8 cellular contexts compared by ENCODE assay signal in genomic region chr2:85611217-85611704, GRCh38. TPM values are rescaled to one million over a fixed set of nuclear protein-coding genes. Genes with fewer than 3 reads are reported as not detected.
DNase-seq lines count a peak whose midpoint lies in the region; ATAC-seq and TF ChIP-seq lines count a peak whose summit lies in the region.

No MANE protein-coding gene starts in this region.

- TF ChIP-seq EP300 in neural cell (conservative IDR thresholded peaks at IDR 0.05; ENCODE audit: poor library complexity, severe bottlenecking) = no peak

- H3K27me3 ChIP-seq in Karpas-422 (ENCODE audit: low read length) (no peaks in the 10 kb centered on the region), dorsolateral prefrontal cortex (no peaks in the 10 kb centered on the region), neural cell (ENCODE audit: insufficient read depth, low read depth, low read length) (no peaks in the 10 kb centered on the region)

- TF ChIP-seq CTCF in dorsolateral prefrontal cortex (IDR thresholded peaks at IDR 0.05 in 54 of 56, conservative IDR thresholded peaks at IDR 0.05 in 2 of 56; ENCODE audit: low read depth in 1 of 56, partially characterized antibody in 56 of 56) (no peak), neural cell (IDR thresholded peaks at IDR 0.05; ENCODE audit: poor library complexity, severe bottlenecking) (no peak)

- intact Hi-C loops in dorsolateral prefrontal cortex (cut with DNase I) = loop anchor here in 1 of 2 donors (5.0 to 10.0 kb wide), 3 partner anchors 189 to 494 kb away; partner anchors contain the start of genes ELMOD3, POLR1A, PTCD3 and RETSAT

- no peak for TF ChIP-seq RAD21 in neural cell (conservative IDR thresholded peaks at IDR 0.05)

- H3K27ac ChIP-seq in Karpas-422 (ENCODE audit: low read length) (peak overlapping the region; percentile 29; the same call in 1 of the 2 replicates), dorsolateral prefrontal cortex (peak overlapping the region; percentile 36 to 92 (median 84)), neural cell (ENCODE audit: low read length) (peak overlapping the region; percentile 76)

- H3K36me3 ChIP-seq in Karpas-422 (ENCODE audit: insufficient read depth, low read length) = peaks cover 13% of the 10 kb centered on the region; the same call in 1 of the 2 replicates
- H3K36me3 ChIP-seq in neural cell (ENCODE audit: insufficient read depth, low read length) = peaks cover 7% of the 10 kb centered on the region

- ATAC-seq in GM21723 (IDR thresholded peaks at IDR 0.05; ENCODE audit: unreplicated experiment) (no peak), HG03565 (IDR thresholded peaks at IDR 0.05; ENCODE audit: unreplicated experiment) (no peak), HG03139 (IDR thresholded peaks at IDR 0.05; ENCODE audit: unreplicated experiment) (no peak), HG02798 (IDR thresholded peaks at IDR 0.05; ENCODE audit: poor library complexity, unreplicated experiment) (no peak)

- H3K4me3 ChIP-seq in Karpas-422 (ENCODE audit: low read length) (peak overlapping the region; percentile 81), dorsolateral prefrontal cortex (peak overlapping the region; percentile 63 to 97 (median 86)), neural cell (ENCODE audit: low read length) (peak overlapping the region; percentile 95)

- H3K4me1 ChIP-seq in Karpas-422 (ENCODE audit: low read length) = peaks cover 23% of the 10 kb centered on the region

- peak overlapping the region; percentile 93 for H3K9ac ChIP-seq in Karpas-422 (ENCODE audit: low read length)
- H3K9ac ChIP-seq in neural cell (ENCODE audit: low read length) = peak overlapping the region; percentile 84

- H3K9me2 ChIP-seq in Karpas-422 (replicated peaks; ENCODE audit: insufficient read depth, low read length) (no peaks in the 10 kb centered on the region), neural cell (ENCODE audit: insufficient read depth, low read length) (no peaks in the 10 kb centered on the region)

- H4K20me1 ChIP-seq in Karpas-422 (ENCODE audit: insufficient read depth, low read depth, low read length) = no peaks in the 10 kb centered on the region
- no peaks in the 10 kb centered on the region for H4K20me1 ChIP-seq in neural cell (ENCODE audit: insufficient read depth)

- peak; percentile 23 for DNase-seq in EL
- no peak for DNase-seq in Karpas-422
- DNase-seq in dorsolateral prefrontal cortex = no peak

- H3K79me2 ChIP-seq in Karpas-422 (ENCODE audit: low read length) = peaks cover 43% of the 10 kb centered on the region
- H3K79me2 ChIP-seq in neural cell (replicated peaks; ENCODE audit: insufficient read depth, low read length) = peaks cover 15% of the 10 kb centered on the region

- H3K9me3 ChIP-seq in Karpas-422 (ENCODE audit: low read length) = no peaks in the 10 kb centered on the region
- H3K9me3 ChIP-seq in neural cell (ENCODE audit: low read length) = no peaks in the 10 kb centered on the region

- H2AFZ ChIP-seq in Karpas-422 (ENCODE audit: low read length) (peak overlapping the region; percentile 58), neural cell (ENCODE audit: low read depth, low read length) (peak overlapping the region; percentile 93)

- peak overlapping the region; percentile 90 for H3K4me2 ChIP-seq in Karpas-422 (ENCODE audit: low read depth, low read length, poor library complexity, severe bottlenecking)
- peak overlapping the region; percentile 97 for H3K4me2 ChIP-seq in neural cell (ENCODE audit: low read length)

- no peaks in the 10 kb centered on the region for H3F3A ChIP-seq in neural cell (ENCODE audit: insufficient read depth, low read length, poor library complexity, severe bottlenecking)

TF ChIP-seq in neural cell, 6 proteins besides CTCF, POLR2A, EP300 and RAD21:
- no peak for TF ChIP-seq SMC3 (conservative IDR thresholded peaks at IDR 0.05; ENCODE audit: poor library complexity)
- TF ChIP-seq REST (IDR thresholded peaks at IDR 0.05; ENCODE audit: borderline replicate concordance) = no peak
- no peak for TF ChIP-seq TAF1 (IDR thresholded peaks at IDR 0.05; ENCODE audit: low read depth)
- TF ChIP-seq EZH2 (IDR thresholded peaks at IDR 0.05; ENCODE audit: borderline replicate concordance, insufficient read depth, low read length, poor library complexity, severe bottlenecking) = no peak
- TF ChIP-seq MXI1 (conservative IDR thresholded peaks at IDR 0.05; ENCODE audit: poor library complexity, severe bottlenecking) = no peak
- no peak for TF ChIP-seq POLR2AphosphoS5 (IDR thresholded peaks at IDR 0.05)

RNA-seq across cellular contexts. Expression of gene C2orf68, which starts 0.6 kb away (rescaled TPM):
- total RNA-seq in Karpas-422 (2014; rRNA removed; shearing (Covaris generic); ENCODE audit: low replicate concordance) = 69.1 and 111 TPM in 2 replicates
- 10 to 100 TPM; 10.2 to 50.7 (median 21.9) TPM for total RNA-seq in dorsolateral prefrontal cortex
- polyA plus RNA-seq in neural cell = 28.0 and 42.6 TPM in 2 replicates
- polyA minus RNA-seq in neural cell = 44.3 and 50.5 TPM in 2 replicates

RNA-seq across cellular contexts. Expression of gene USP39, which starts 4.7 kb away (rescaled TPM):
- total RNA-seq in Karpas-422 (2014; rRNA removed; shearing (Covaris generic); ENCODE audit: low replicate concordance) = 111 and 118 TPM in 2 replicates
- 10 to 100 TPM; 27.5 to 46.3 (median 34.0) TPM for total RNA-seq in dorsolateral prefrontal cortex
- 77.6 and 89.9 TPM in 2 replicates for polyA plus RNA-seq in neural cell
- polyA minus RNA-seq in neural cell = 53.1 and 60.9 TPM in 2 replicates

RNA-seq across cellular contexts. Expression of gene TMEM150A, which starts 8.8 kb away (rescaled TPM):
- 13.3 and 17.2 TPM in 2 replicates for total RNA-seq in Karpas-422 (2014; rRNA removed; shearing (Covaris generic); ENCODE audit: low replicate concordance)
- total RNA-seq in dorsolateral prefrontal cortex = 10 to 100 TPM in 78 of 120 experiments, 1 to 10 TPM in 42; 5.8 to 22.7 (median 10.9) TPM
- 8.4 and 9.4 TPM in 2 replicates for polyA plus RNA-seq in neural cell
- polyA minus RNA-seq in neural cell = 3.9 and 4.1 TPM in 2 replicates

RNA-seq across cellular contexts. Expression of gene RNF181, which starts 15.7 kb away (rescaled TPM):
- total RNA-seq in Karpas-422 (2014; rRNA removed; shearing (Covaris generic); ENCODE audit: low replicate concordance) = 332 and 398 TPM in 2 replicates
- 10 to 100 TPM; 46.9 to 93.7 (median 73.1) TPM for total RNA-seq in dorsolateral prefrontal cortex
- 296 and 330 TPM in 2 replicates for polyA plus RNA-seq in neural cell
- 58.9 and 65.4 TPM in 2 replicates for polyA minus RNA-seq in neural cell

RNA-seq across cellular contexts. Expression of gene VAMP5, which starts 27.0 kb away (rescaled TPM):
- total RNA-seq in Karpas-422 (2014; rRNA removed; shearing (Covaris generic); ENCODE audit: low replicate concordance) = 0.29 TPM in 1 of 2 replicates, not detected in the other
- 10 to 100 TPM; 11.2 to 51.3 (median 21.9) TPM for total RNA-seq in dorsolateral prefrontal cortex
- polyA plus RNA-seq in neural cell = not detected in 2 replicates
- polyA minus RNA-seq in neural cell = not detected in 2 replicates

Comparison
In these comparisons a context has a peak if more than half of its experiments do, and no peak if none do; other contexts are left out.
1. H3K27ac ChIP-seq: peak in every context shown above with its lines; median percentile 84 in dorsolateral prefrontal cortex; 76 in neural cell; 29 in Karpas-422.